15 cellular contexts compared by ENCODE assay signal in genomic region chr2:196163285-196163684, GRCh38. TPM values are rescaled to one million over a fixed set of nuclear protein-coding genes. Genes with fewer than 3 reads are reported as not detected.
DNase-seq lines count a peak whose midpoint lies in the region; ATAC-seq and TF ChIP-seq lines count a peak whose summit lies in the region.
"Had no signal": no experiment of that assay in that cellular context is flagged by ENCODE, and none has a peak within 500 bp of the region (broad histone marks: within the 10 kb centered on the region; RNA-seq: fewer than 3 reads in every experiment).

No MANE protein-coding gene starts in this region.

- TF ChIP-seq POLR2A in prostate gland (IDR thresholded peaks at IDR 0.05), result no peak

- DNase-seq in AG04450 (ENCODE audit: low read depth, low spot score), result no peak
- DNase-seq in CD8-positive, alpha-beta memory T cell, result peak in 2 of 5 donors; percentile 53 to 63
- DNase-seq in activated B cell treated with CpG ODN at 0.5 μM for 24 hours, result no peak
- no peak for DNase-seq in endothelial cell (ENCODE audit: low spot score)
- DNase-seq in NCI-H2029 treated with DMSO at 0.1 percent for 48 hours (lab: John Stamatoyannopoulos, UW), result no peak
- no peak for DNase-seq in NCI-H526 treated with DMSO at 0.1 percent for 48 hours (lab: John Stamatoyannopoulos, UW)
- DNase-seq in prostate gland (ENCODE audit: low spot score), result no peak
- no peak for DNase-seq in pons (ENCODE audit: low spot score)
- DNase-seq: activated gamma-delta T cell treated with Interleukin-2 at 50 U/mL for 16 hours, AML-193, EL, left cardiac atrium, upper lobe of left lung had no signal

- peaks cover 66 to 86% (median 85%) of the 10 kb centered on the region in 3 donors for H3K4me1 Mint-ChIP-seq in CD8-positive, alpha-beta memory T cell
- H3K4me1 Mint-ChIP-seq in activated B cell treated with CpG ODN at 0.5 μM for 24 hours, result peaks cover 86% of the 10 kb centered on the region
- H3K4me1 Mint-ChIP-seq in endothelial cell (ENCODE audit: unreplicated experiment), result peaks cover 13% of the 10 kb centered on the region

- H3K27ac Mint-ChIP-seq in CD8-positive, alpha-beta memory T cell, result peak overlapping the region; percentile 87 to 99 (median 96)
- H3K27ac Mint-ChIP-seq in activated B cell treated with CpG ODN at 0.5 μM for 24 hours, result peak overlapping the region; percentile 84
- no peak overlapping the region for H3K27ac Mint-ChIP-seq in endothelial cell (ENCODE audit: unreplicated experiment)

- intact Hi-C loops in activated B cell treated with CpG ODN at 0.5 μM for 24 hours (cut with micrococcal nuclease) (no loop called here), prostate gland (cut with DNase I) (no loop called here)

- no peak overlapping the region for H3K4me3 ChIP-seq in AG04450 (ENCODE audit: low read depth, low read length)
- peak overlapping the region; percentile 63 for H3K4me3 ChIP-seq in CD8-positive, alpha-beta memory T cell (ENCODE audit: low read length)
- no peak overlapping the region for H3K4me3 ChIP-seq in prostate gland
- H3K4me3 ChIP-seq: hepatocyte, upper lobe of left lung had no signal

- WGBS in prostate gland, result 81% methylated on average over 4 of the region's 4 CpGs

- peaks cover 70% of the 10 kb centered on the region for H3K4me1 ChIP-seq in CD8-positive, alpha-beta memory T cell (ENCODE audit: insufficient read depth, low read length)
- no peaks in the 10 kb centered on the region for H3K4me1 ChIP-seq in prostate gland (replicated peaks)

- H3K4me3 Mint-ChIP-seq in CD8-positive, alpha-beta memory T cell, result peak overlapping the region; percentile 72 to 96 (median 79)
- H3K4me3 Mint-ChIP-seq in activated B cell treated with CpG ODN at 0.5 μM for 24 hours (peak overlapping the region; percentile 53), endothelial cell (ENCODE audit: unreplicated experiment) (no peak overlapping the region)
- H3K4me3 Mint-ChIP-seq: WTC11 had no signal

- H3K9me3 Mint-ChIP-seq in CD8-positive, alpha-beta memory T cell, result no peaks in the 10 kb centered on the region
- H3K9me3 Mint-ChIP-seq in activated B cell treated with CpG ODN at 0.5 μM for 24 hours (no peaks in the 10 kb centered on the region), endothelial cell (ENCODE audit: unreplicated experiment) (no peaks in the 10 kb centered on the region)
- H3K9me3 Mint-ChIP-seq: WTC11 had no signal

- H3K9me3 ChIP-seq in AG04450 (ENCODE audit: control insufficient read depth, insufficient read depth, low read length) (no peaks in the 10 kb centered on the region), prostate gland (no peaks in the 10 kb centered on the region)
- H3K9me3 ChIP-seq in CD8-positive, alpha-beta memory T cell (ENCODE audit: low read length), result no peaks in the 10 kb centered on the region
- H3K9me3 ChIP-seq: upper lobe of left lung had no signal

- POLR2A ChIA-PET in AG04450 (lab: Yijun Ruan, JAX) (no interaction called here), activated B cell treated with CpG ODN at 0.5 μM for 24 hours (lab: Charles Lee) (interaction anchor here (0.6 to 7.1 kb wide), 9 partner anchors 7 to 498 kb away, joined by 3 to 88 read pairs (median 9); partner anchors contain the start of gene STK17B)
- POLR2A ChIA-PET in CD8-positive, alpha-beta memory T cell (lab: Charles Lee), result interaction anchor here (0.6 to 2.7 kb wide), 10 partner anchors 8 to 506 kb away, joined by 3 to 8 read pairs (median 4); partner anchors contain the start of genes DNAH7, SLC39A10 and STK17B

- H3K27ac ChIP-seq in AG04450 (ENCODE audit: low read depth, low read length), result no peak overlapping the region
- H3K27ac ChIP-seq in CD8-positive, alpha-beta memory T cell (ENCODE audit: low read depth, low read length), result peak overlapping the region; percentile 71
- no peak overlapping the region for H3K27ac ChIP-seq in prostate gland
- H3K27ac ChIP-seq: hepatocyte had no signal

- peaks cover 17 to 75% (median 25%) of the 10 kb centered on the region in 3 donors for H3K36me3 Mint-ChIP-seq in CD8-positive, alpha-beta memory T cell
- H3K36me3 Mint-ChIP-seq in activated B cell treated with CpG ODN at 0.5 μM for 24 hours (ENCODE audit: low read depth) (peaks cover 67% of the 10 kb centered on the region), endothelial cell (ENCODE audit: low read depth, unreplicated experiment) (no peaks in the 10 kb centered on the region)

- no peak for ATAC-seq in activated B cell treated with CpG ODN at 0.5 μM for 24 hours (ENCODE audit: low read depth)
- ATAC-seq: left cardiac atrium, WTC11 had no signal

- no peaks in the 10 kb centered on the region for H3K27me3 ChIP-seq in AG04450 (ENCODE audit: control insufficient read depth, insufficient read depth, low read length)
- H3K27me3 ChIP-seq in CD8-positive, alpha-beta memory T cell (ENCODE audit: insufficient read depth, low read length, poor library complexity, severe bottlenecking), result no peaks in the 10 kb centered on the region
- H3K27me3 ChIP-seq in prostate gland (replicated peaks; ENCODE audit: insufficient read depth), result no peaks in the 10 kb centered on the region
- H3K27me3 ChIP-seq: hepatocyte, upper lobe of left lung had no signal

- peaks cover 0 to 4% of the 10 kb centered on the region in 2 donors for H3K27me3 Mint-ChIP-seq in CD8-positive, alpha-beta memory T cell
- no peaks in the 10 kb centered on the region for H3K27me3 Mint-ChIP-seq in activated B cell treated with CpG ODN at 0.5 μM for 24 hours
- no peaks in the 10 kb centered on the region for H3K27me3 Mint-ChIP-seq in endothelial cell (ENCODE audit: unreplicated experiment)

- CTCF ChIA-PET in AG04450 (lab: Charles Lee), result interaction anchor here (1.0 to 2.3 kb wide), 4 partner anchors 85 to 174 kb away, joined by 3 to 9 read pairs (median 3); no protein-coding TSS in a partner anchor
- CTCF ChIA-PET in CD8-positive, alpha-beta memory T cell (lab: Charles Lee), result interaction anchor here (0.7 to 6.2 kb wide), 10 partner anchors 10 to 114 kb away, joined by 3 to 56 read pairs (median 4); no protein-coding TSS in a partner anchor
- CTCF ChIA-PET in activated B cell treated with CpG ODN at 0.5 μM for 24 hours (lab: Charles Lee), result interaction anchor here (1.1 to 3.5 kb wide), 3 partner anchors 75 to 113 kb away, joined by 3 to 14 read pairs (median 6); no protein-coding TSS in a partner anchor

- TF ChIP-seq CTCF in AG04450 (IDR thresholded peaks at IDR 0.05; ENCODE audit: low read depth, low read length), result peak; percentile 15; the same call in 1 of the 2 replicates
- no peak for TF ChIP-seq CTCF in activated B cell treated with CpG ODN at 0.5 μM for 24 hours (IDR thresholded peaks at IDR 0.05)
- peak; percentile 12 for TF ChIP-seq CTCF in endothelial cell (IDR thresholded peaks at IDR 0.05; ENCODE audit: unreplicated experiment)
- no peak for TF ChIP-seq CTCF in prostate gland (IDR thresholded peaks at IDR 0.05)

- peaks cover 29% of the 10 kb centered on the region for H3K36me3 ChIP-seq in CD8-positive, alpha-beta memory T cell (ENCODE audit: insufficient read depth, low read length)
- H3K36me3 ChIP-seq in prostate gland, result no peaks in the 10 kb centered on the region

RNA-seq across cellular contexts. Expression of gene STK17B, which starts 8.1 kb away (rescaled TPM):
- 26.0 and 31.8 TPM in 2 replicates for polyA plus RNA-seq in AG04450 (2011; rRNA removed)
- 20.7 and 34.9 TPM in 2 replicates for polyA minus RNA-seq in AG04450 (2011; rRNA and poly(A)+ RNA removed)
- total RNA-seq in CD8-positive, alpha-beta memory T cell, result 100 to 1,000 TPM; 121 to 130 TPM
- polyA plus RNA-seq in CD8-positive, alpha-beta memory T cell, result 54.6 TPM
- total RNA-seq in activated B cell treated with CpG ODN at 0.5 μM for 24 hours (203 and 226 TPM in 2 replicates), endothelial cell (ENCODE audit: unreplicated experiment) (7.9 TPM), prostate gland (10 to 100 TPM; 24.6 to 25.0 TPM)

Comparison
In these comparisons a context has a peak if more than half of its experiments do, and no peak if none do; other contexts are left out.
1. CTCF ChIP-seq: peak in AG04450 (single experiment) and endothelial cell (single experiment); none in activated B cell treated with CpG ODN at 0.5 μM for 24 hours (single experiment) and prostate gland (0 of 4).